8 cellular contexts compared by ENCODE assay signal in the genomic region with DNA sequence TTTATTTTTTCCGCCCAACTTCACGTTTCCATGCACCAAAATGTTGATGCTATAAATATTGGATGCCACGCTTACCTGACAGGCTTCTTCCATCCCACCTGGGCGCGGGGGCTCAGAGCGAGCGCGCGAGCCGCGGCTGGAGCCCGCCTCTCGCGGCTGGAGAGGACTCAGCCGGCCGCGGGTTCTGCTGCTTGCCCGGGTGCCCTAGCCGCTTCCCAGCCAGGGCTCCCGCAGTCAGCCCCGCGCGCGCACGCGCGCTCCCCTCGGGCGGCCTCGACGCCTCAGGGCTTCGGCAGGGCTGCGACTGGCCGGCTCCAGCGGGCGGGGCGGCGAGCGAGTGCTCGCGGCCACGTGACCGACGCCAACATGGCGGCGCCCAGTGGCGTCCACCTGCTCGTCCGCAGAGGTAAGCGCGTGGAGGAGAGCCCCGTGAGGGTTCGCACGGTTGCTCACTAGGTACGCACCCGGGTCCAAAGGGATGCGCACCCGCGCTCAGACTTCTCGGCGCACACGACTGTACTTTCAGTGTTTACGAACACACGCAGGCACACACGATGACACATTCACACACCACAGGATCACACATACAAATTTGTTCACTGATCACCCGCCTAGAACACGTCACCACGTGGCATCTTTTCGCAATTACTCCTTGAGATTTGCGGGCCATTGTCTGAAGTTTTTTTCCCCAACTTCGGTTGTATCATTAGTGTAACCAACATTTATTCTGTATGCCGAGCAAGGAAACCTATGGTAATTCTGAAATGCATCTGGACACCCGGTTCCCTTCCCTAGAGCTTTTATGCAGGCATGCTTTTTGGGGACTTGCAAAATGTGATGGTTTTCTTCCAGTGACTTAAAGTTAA. TPM values are rescaled to one million over a fixed set of nuclear protein-coding genes. Genes with fewer than 3 reads are reported as not detected.
DNase-seq lines count a peak whose midpoint lies in the region; ATAC-seq lines count a peak whose summit lies in the region.

A gene (plus strand): TSS at position 350 of the 866 bp plus-strand sequence. CDS start 17 bp downstream, at position 367.

- intact Hi-C loops in activated CD4-positive, alpha-beta T cell treated with anti-CD3 and anti-CD28 coated beads, Interleukin-2, amount 10 ng/mL, durations not matched to agents 24 days and 14 days (cut with micrococcal nuclease): loop anchor here (1.0 to 10.0 kb wide), 5 partner anchors 38 to 557 kb away; a partner anchor contains a TSS

- DNase-seq in C1 segment of cervical spinal cord (lab: John Stamatoyannopoulos, UW) (peak; percentile 28 to 94 (median 83)), NCI-H524 (lab: John Stamatoyannopoulos, UW) (peak; percentile 76 to 94), cortex of kidney (lab: John Stamatoyannopoulos, UW) (peak; percentile 14), left lobe of liver (ENCODE audit: low spot score) (peak; percentile 96)
- DNase-seq in activated CD4-positive, alpha-beta T cell treated with anti-CD3 and anti-CD28 coated beads, Interleukin-2, amount 10 ng/mL, durations not matched to agents 24 days and 14 days: peak; percentile 97
- peak; percentile 88 for DNase-seq in stimulated activated CD4-positive, alpha-beta T cell treated with anti-CD3 and anti-CD28 coated beads, Interleukin-1b, Interleukin-23, amount 100 ng/mL, for 48 hours

- ATAC-seq in GM19328 (IDR thresholded peaks at IDR 0.05; ENCODE audit: unreplicated experiment): peak; percentile 91
- ATAC-seq in HG03460 (IDR thresholded peaks at IDR 0.05; ENCODE audit: unreplicated experiment): peak; percentile 95
- peak; percentile 99 for ATAC-seq in left lobe of liver

- peak within 1 kb of the TSS; percentile 100 for H3K27ac Mint-ChIP-seq in activated CD4-positive, alpha-beta T cell treated with anti-CD3 and anti-CD28 coated beads, Interleukin-2, amount 10 ng/mL, durations not matched to agents 24 days and 14 days

- peaks cover 19% of the 10 kb centered on the region for H3K4me1 Mint-ChIP-seq in activated CD4-positive, alpha-beta T cell treated with anti-CD3 and anti-CD28 coated beads, Interleukin-2, amount 10 ng/mL, durations not matched to agents 24 days and 14 days

- H3K9me3 Mint-ChIP-seq in activated CD4-positive, alpha-beta T cell treated with anti-CD3 and anti-CD28 coated beads, Interleukin-2, amount 10 ng/mL, durations not matched to agents 24 days and 14 days: no peaks in the 10 kb centered on the region

- H3K27me3 Mint-ChIP-seq in activated CD4-positive, alpha-beta T cell treated with anti-CD3 and anti-CD28 coated beads, Interleukin-2, amount 10 ng/mL, durations not matched to agents 24 days and 14 days: peaks cover 23% of the 10 kb centered on the region

- peak within 1 kb of the TSS; percentile 94 for H3K4me3 Mint-ChIP-seq in activated CD4-positive, alpha-beta T cell treated with anti-CD3 and anti-CD28 coated beads, Interleukin-2, amount 10 ng/mL, durations not matched to agents 24 days and 14 days

- no peaks in the 10 kb centered on the region for H3K36me3 Mint-ChIP-seq in activated CD4-positive, alpha-beta T cell treated with anti-CD3 and anti-CD28 coated beads, Interleukin-2, amount 10 ng/mL, durations not matched to agents 24 days and 14 days (ENCODE audit: low read depth)

RNA-seq across cellular contexts. Expression of the gene that starts here (rescaled TPM):
- total RNA-seq in activated CD4-positive, alpha-beta T cell treated with anti-CD3 and anti-CD28 coated beads, Interleukin-2, amount 10 ng/mL, durations not matched to agents 24 days and 14 days: 5.0 and 8.1 TPM in 2 replicates
- total RNA-seq in left lobe of liver: 4.4 TPM

Comparison
In these comparisons a context has a peak if more than half of its experiments do, and no peak if none do; other contexts are left out.
1. Peak in every context shown above with its lines: DNase-seq and ATAC-seq.
2. DNase-seq: peak in every context shown above with its lines; median percentile 97 in activated CD4-positive, alpha-beta T cell treated with anti-CD3 and anti-CD28 coated beads, Interleukin-2, amount 10 ng/mL, durations not matched to agents 24 days and 14 days; 96 in left lobe of liver; 88 in stimulated activated CD4-positive, alpha-beta T cell treated with anti-CD3 and anti-CD28 coated beads, Interleukin-1b, Interleukin-23, amount 100 ng/mL, for 48 hours; 85 in NCI-H524; 83 in C1 segment of cervical spinal cord; 14 in cortex of kidney.